8 cellular contexts compared by ENCODE assay signal in genomic region chr5:179679014-179679674, GRCh38. TPM values are rescaled to one million over a fixed set of nuclear protein-coding genes. Genes with fewer than 3 reads are reported as not detected.
DNase-seq lines count a peak whose midpoint lies in the region; ATAC-seq and TF ChIP-seq lines count a peak whose summit lies in the region.

No MANE protein-coding gene starts in this region.

- peaks cover 19% of the 10 kb centered on the region; the same call in 1 of the 2 replicates for H3K79me2 ChIP-seq in Loucy (ENCODE audit: insufficient read depth, low read length)

- H3K36me3 Mint-ChIP-seq in activated CD4-positive, alpha-beta T cell treated with anti-CD3 and anti-CD28 coated beads, Interleukin-2, amount 10 ng/mL, durations not matched to agents 24 days and 14 days (ENCODE audit: low read depth), result peaks cover 39% of the 10 kb centered on the region

- peak overlapping the region; percentile 70; the same call in 1 of the 2 replicates for H2AFZ ChIP-seq in Loucy (ENCODE audit: low read length)

- H3K9ac ChIP-seq in BLaER1 treated with 17β-estradiol and CSF1 and Interleukin-3, amounts not matched to agents 10 nM and 100 nM, result peak overlapping the region in 10 of 11 experiments; percentile 83 to 90 (median 88); a peak in 18 of 22 replicates
- H3K9ac ChIP-seq in Loucy (ENCODE audit: low read depth, low read length, poor library complexity, severe bottlenecking), result peak overlapping the region; percentile 90

- peak overlapping the region; percentile 100 for H3K4me3 Mint-ChIP-seq in activated CD4-positive, alpha-beta T cell treated with anti-CD3 and anti-CD28 coated beads, Interleukin-2, amount 10 ng/mL, durations not matched to agents 24 days and 14 days

- H3K27ac Mint-ChIP-seq in activated CD4-positive, alpha-beta T cell treated with anti-CD3 and anti-CD28 coated beads, Interleukin-2, amount 10 ng/mL, durations not matched to agents 24 days and 14 days, result peak overlapping the region; percentile 99

- peaks cover 42 to 53% (median 44%) of the 10 kb centered on the region in 10 experiments for H3K4me1 ChIP-seq in BLaER1 treated with 17β-estradiol and CSF1 and Interleukin-3, amounts not matched to agents 10 nM and 100 nM
- H3K4me1 ChIP-seq in Loucy (ENCODE audit: insufficient read depth, low read length, poor library complexity, severe bottlenecking) (no peaks in the 10 kb centered on the region), lower lobe of right lung (peaks cover 20% of the 10 kb centered on the region)

- intact Hi-C loops in activated CD4-positive, alpha-beta T cell treated with anti-CD3 and anti-CD28 coated beads, Interleukin-2, amount 10 ng/mL, durations not matched to agents 24 days and 14 days (cut with micrococcal nuclease), result loop anchor here (5.0 kb wide), 2 partner anchors 118 to 393 kb away; partner anchors contain the start of gene RNF130
- intact Hi-C loops in lower lobe of right lung (cut with DNase I), result no loop called here

- no peaks in the 10 kb centered on the region for H3K27me3 Mint-ChIP-seq in activated CD4-positive, alpha-beta T cell treated with anti-CD3 and anti-CD28 coated beads, Interleukin-2, amount 10 ng/mL, durations not matched to agents 24 days and 14 days

- peak; percentile 91 for DNase-seq in activated CD4-positive, alpha-beta T cell treated with anti-CD3 and anti-CD28 coated beads, Interleukin-2, amount 10 ng/mL, durations not matched to agents 24 days and 14 days
- DNase-seq in dermis blood vessel endothelial cell, result peak; percentile 88
- DNase-seq in lower lobe of right lung, result peak; percentile 89
- peak in 2 of 3 experiments; percentile 22 to 69 for DNase-seq in stimulated activated CD4-positive, alpha-beta T cell treated with anti-CD3 and anti-CD28 coated beads, TNF-alpha, amount 100 ng/mL, for 24 hours (ENCODE audit: low read depth in 3 of 3)
- no peak for DNase-seq in LoVo (ENCODE audit: low spot score)

- peak; percentile 20 for ATAC-seq in GM21423 (IDR thresholded peaks at IDR 0.05; ENCODE audit: unreplicated experiment)
- peak; percentile 78 to 80 for ATAC-seq in lower lobe of right lung

- H3K4me1 Mint-ChIP-seq in activated CD4-positive, alpha-beta T cell treated with anti-CD3 and anti-CD28 coated beads, Interleukin-2, amount 10 ng/mL, durations not matched to agents 24 days and 14 days, result peaks cover 31% of the 10 kb centered on the region

- H3K4me3 ChIP-seq in BLaER1 treated with 17β-estradiol and CSF1 and Interleukin-3, amounts not matched to agents 10 nM and 100 nM, result peak overlapping the region; percentile 70 to 87 (median 78)
- H3K4me3 ChIP-seq in Loucy (ENCODE audit: low read length, poor library complexity, severe bottlenecking) (peak overlapping the region; percentile 95), lower lobe of right lung (peak overlapping the region; percentile 82)

- H3F3A ChIP-seq in Loucy (ENCODE audit: low read depth), result no peaks in the 10 kb centered on the region

- no peaks in the 10 kb centered on the region; a peak in 1 of 22 replicates for H3K36me3 ChIP-seq in BLaER1 treated with 17β-estradiol and CSF1 and Interleukin-3, amounts not matched to agents 10 nM and 100 nM
- H3K36me3 ChIP-seq in Loucy (ENCODE audit: insufficient read depth, low read length), result no peaks in the 10 kb centered on the region
- no peaks in the 10 kb centered on the region for H3K36me3 ChIP-seq in lower lobe of right lung

- no peaks in the 10 kb centered on the region for H4K20me1 ChIP-seq in BLaER1 treated with 17β-estradiol and CSF1 and Interleukin-3, amounts not matched to agents 10 nM and 100 nM
- no peaks in the 10 kb centered on the region for H4K20me1 ChIP-seq in Loucy (ENCODE audit: insufficient read depth, low read length, poor library complexity, severe bottlenecking)

- no peaks in the 10 kb centered on the region for H3K9me2 ChIP-seq in Loucy (replicated peaks; ENCODE audit: low read depth, low read length)

- peak overlapping the region; percentile 80 to 96 (median 89) for H3K4me2 ChIP-seq in BLaER1 treated with 17β-estradiol and CSF1 and Interleukin-3, amounts not matched to agents 10 nM and 100 nM
- peak overlapping the region; percentile 90 for H3K4me2 ChIP-seq in Loucy (ENCODE audit: low read depth, low read length, poor library complexity, severe bottlenecking)

- peaks cover 4% of the 10 kb centered on the region for H3K9me3 Mint-ChIP-seq in activated CD4-positive, alpha-beta T cell treated with anti-CD3 and anti-CD28 coated beads, Interleukin-2, amount 10 ng/mL, durations not matched to agents 24 days and 14 days

- peaks cover 0 to 11% (median 0%) of the 10 kb centered on the region in 11 experiments; a peak in 9 of 22 replicates for H3K27me3 ChIP-seq in BLaER1 treated with 17β-estradiol and CSF1 and Interleukin-3, amounts not matched to agents 10 nM and 100 nM
- H3K27me3 ChIP-seq in Loucy (ENCODE audit: insufficient read depth, low read length, poor library complexity, severe bottlenecking) (no peaks in the 10 kb centered on the region), lower lobe of right lung (ENCODE audit: low read depth) (no peaks in the 10 kb centered on the region)

- no peak for TF ChIP-seq CTCF in Loucy (conservative IDR thresholded peaks at IDR 0.05; ENCODE audit: low read length)
- peak; percentile 48 for TF ChIP-seq CTCF in lower lobe of right lung (IDR thresholded peaks at IDR 0.05)

- H3K9me3 ChIP-seq in BLaER1 treated with 17β-estradiol and CSF1 and Interleukin-3, amounts not matched to agents 10 nM and 100 nM (replicated peaks in 1 of 11), result no peaks in the 10 kb centered on the region
- H3K9me3 ChIP-seq in Loucy (ENCODE audit: insufficient read depth, low read depth, low read length), result no peaks in the 10 kb centered on the region
- H3K9me3 ChIP-seq in lower lobe of right lung, result no peaks in the 10 kb centered on the region

- peak overlapping the region in 6 of 11 experiments; percentile 82 to 90 (median 85); a peak in 9 of 22 replicates for H3K27ac ChIP-seq in BLaER1 treated with 17β-estradiol and CSF1 and Interleukin-3, amounts not matched to agents 10 nM and 100 nM
- peak overlapping the region; percentile 91 for H3K27ac ChIP-seq in lower lobe of right lung

RNA-seq across cellular contexts. Expression of gene CBY3, which starts 1.7 kb away (rescaled TPM):
- 0.45 and 0.63 TPM in 2 replicates for total RNA-seq in activated CD4-positive, alpha-beta T cell treated with anti-CD3 and anti-CD28 coated beads, Interleukin-2, amount 10 ng/mL, durations not matched to agents 24 days and 14 days
- total RNA-seq in dermis blood vessel endothelial cell, result not detected in 2 replicates
- not detected for total RNA-seq in lower lobe of right lung

RNA-seq across cellular contexts. Expression of gene CANX, which starts 19.6 kb away (rescaled TPM):
- 514 and 546 TPM in 2 replicates for total RNA-seq in activated CD4-positive, alpha-beta T cell treated with anti-CD3 and anti-CD28 coated beads, Interleukin-2, amount 10 ng/mL, durations not matched to agents 24 days and 14 days
- total RNA-seq in dermis blood vessel endothelial cell, result 796 and 1,147 TPM in 2 replicates
- total RNA-seq in lower lobe of right lung, result 603 TPM

RNA-seq across cellular contexts. Expression of gene MAML1, which starts 53.5 kb away (rescaled TPM):
- total RNA-seq in activated CD4-positive, alpha-beta T cell treated with anti-CD3 and anti-CD28 coated beads, Interleukin-2, amount 10 ng/mL, durations not matched to agents 24 days and 14 days, result 34.6 and 37.3 TPM in 2 replicates
- total RNA-seq in dermis blood vessel endothelial cell (9.2 and 15.6 TPM in 2 replicates), lower lobe of right lung (27.8 TPM)

RNA-seq across cellular contexts. Expression of gene HNRNPH1, which starts 55.7 kb away (rescaled TPM):
- 952 and 964 TPM in 2 replicates for total RNA-seq in activated CD4-positive, alpha-beta T cell treated with anti-CD3 and anti-CD28 coated beads, Interleukin-2, amount 10 ng/mL, durations not matched to agents 24 days and 14 days
- 656 and 803 TPM in 2 replicates for total RNA-seq in dermis blood vessel endothelial cell
- total RNA-seq in lower lobe of right lung, result 517 TPM
